In genomic region chr19:40850277-40850676, GRCh38 we compare ENCODE assay signal across 1 cellular context.
TF ChIP-seq lines count a peak whose summit lies in the region.

A gene with protein sequence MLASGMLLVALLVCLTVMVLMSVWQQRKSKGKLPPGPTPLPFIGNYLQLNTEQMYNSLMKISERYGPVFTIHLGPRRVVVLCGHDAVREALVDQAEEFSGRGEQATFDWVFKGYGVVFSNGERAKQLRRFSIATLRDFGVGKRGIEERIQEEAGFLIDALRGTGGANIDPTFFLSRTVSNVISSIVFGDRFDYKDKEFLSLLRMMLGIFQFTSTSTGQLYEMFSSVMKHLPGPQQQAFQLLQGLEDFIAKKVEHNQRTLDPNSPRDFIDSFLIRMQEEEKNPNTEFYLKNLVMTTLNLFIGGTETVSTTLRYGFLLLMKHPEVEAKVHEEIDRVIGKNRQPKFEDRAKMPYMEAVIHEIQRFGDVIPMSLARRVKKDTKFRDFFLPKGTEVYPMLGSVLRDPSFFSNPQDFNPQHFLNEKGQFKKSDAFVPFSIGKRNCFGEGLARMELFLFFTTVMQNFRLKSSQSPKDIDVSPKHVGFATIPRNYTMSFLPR (minus strand): TSS chr19:40850447. CDS start chr19:40850426, 21 bp downstream.

TF ChIP-seq in liver, 16 proteins besides CTCF, POLR2A, EP300 and RAD21 (continued from another document):
- TF ChIP-seq RXRA (IDR thresholded peaks at IDR 0.05): peak; percentile 58 to 76
- peak; percentile 61 for TF ChIP-seq SP1 (IDR thresholded peaks at IDR 0.05)
- TF ChIP-seq HNF4G (IDR thresholded peaks at IDR 0.05): peak; percentile 60
- TF ChIP-seq TAF1 (conservative IDR thresholded peaks at IDR 0.05): peak; percentile 91
TF ChIP-seq in liver: peak in this region for 7; not testable (repeated sequence) for 9.
